8 cellular contexts compared by ENCODE assay signal in genomic region chr6:24743265-24743943, GRCh38. TPM values are rescaled to one million over a fixed set of nuclear protein-coding genes. Genes with fewer than 3 reads are reported as not detected.
DNase-seq lines count a peak whose midpoint lies in the region; ATAC-seq and TF ChIP-seq lines count a peak whose summit lies in the region.

No MANE protein-coding gene starts in this region.

- TF ChIP-seq CTCF in colonic mucosa (IDR thresholded peaks at IDR 0.05) (no peak), progenitor cell of endocrine pancreas (IDR thresholded peaks at IDR 0.05; ENCODE audit: unreplicated experiment) (no peak)

- H3K9me3 Mint-ChIP-seq in naive thymus-derived CD4-positive, alpha-beta T cell, result peaks cover 0 to 6% (median 0%) of the 10 kb centered on the region in 11 donors
- no peaks in the 10 kb centered on the region for H3K9me3 Mint-ChIP-seq in progenitor cell of endocrine pancreas (ENCODE audit: low read depth)

- H3K4me3 Mint-ChIP-seq in naive thymus-derived CD4-positive, alpha-beta T cell, result peak overlapping the region in 1 of 10 donors; percentile 2
- no peak overlapping the region for H3K4me3 Mint-ChIP-seq in progenitor cell of endocrine pancreas (ENCODE audit: low read depth)

- ATAC-seq in GM18858 (IDR thresholded peaks at IDR 0.05; ENCODE audit: unreplicated experiment), result peak; percentile 74
- peak; percentile 92 for ATAC-seq in HG02973 (IDR thresholded peaks at IDR 0.05; ENCODE audit: unreplicated experiment)
- peak; percentile 83 for ATAC-seq in naive thymus-derived CD4-positive, alpha-beta T cell

- no peak overlapping the region for H3K9ac ChIP-seq in colonic mucosa (ENCODE audit: low read depth in 2 of 2, low read length in 2 of 2)

- intact Hi-C loops in colonic mucosa (cut with DNase I), result no loop called here
- intact Hi-C loops in naive thymus-derived CD4-positive, alpha-beta T cell (cut with micrococcal nuclease), result loop anchor here in 1 of 2 donors (1.0 kb wide), 1 partner anchor 22 kb away; no protein-coding TSS in a partner anchor

- no peaks in the 10 kb centered on the region for H3K27me3 Mint-ChIP-seq in naive thymus-derived CD4-positive, alpha-beta T cell
- H3K27me3 Mint-ChIP-seq in progenitor cell of endocrine pancreas, result no peaks in the 10 kb centered on the region

- no peaks in the 10 kb centered on the region for H3K9me3 ChIP-seq in colonic mucosa
- H3K9me3 ChIP-seq in naive thymus-derived CD4-positive, alpha-beta T cell (ENCODE audit: control insufficient read depth in 2 of 3, low read length in 3 of 3), result no peaks in the 10 kb centered on the region

- H3K27ac ChIP-seq in ACC112 (ENCODE audit: low read depth, low read length), result peak overlapping the region; percentile 97
- H3K27ac ChIP-seq in colonic mucosa, result peak overlapping the region; percentile 57
- H3K27ac ChIP-seq in naive thymus-derived CD4-positive, alpha-beta T cell (ENCODE audit: low read depth, low read length), result no peak overlapping the region

- H2AFZ ChIP-seq in ACC112 (ENCODE audit: low read length, unreplicated experiment), result peak overlapping the region; percentile 75

- H3K79me2 ChIP-seq in ACC112 (ENCODE audit: control insufficient read depth, insufficient read depth, low read length, unreplicated experiment), result no peaks in the 10 kb centered on the region

- peaks cover 0 to 16% (median 0%) of the 10 kb centered on the region in 7 donors for H3K4me1 Mint-ChIP-seq in naive thymus-derived CD4-positive, alpha-beta T cell
- no peaks in the 10 kb centered on the region for H3K4me1 Mint-ChIP-seq in progenitor cell of endocrine pancreas (ENCODE audit: low read depth)

- CTCF ChIA-PET in naive thymus-derived CD4-positive, alpha-beta T cell (lab: Charles Lee), result no interaction called here

- peak overlapping the region in 1 of 9 donors; percentile 56 for H3K27ac Mint-ChIP-seq in naive thymus-derived CD4-positive, alpha-beta T cell
- H3K27ac Mint-ChIP-seq in progenitor cell of endocrine pancreas, result no peak overlapping the region

- H3K36me3 ChIP-seq in ACC112 (ENCODE audit: insufficient read depth, low read length), result no peaks in the 10 kb centered on the region
- H3K36me3 ChIP-seq in colonic mucosa, result no peaks in the 10 kb centered on the region
- H3K36me3 ChIP-seq in naive thymus-derived CD4-positive, alpha-beta T cell (ENCODE audit: control insufficient read depth in 2 of 3, insufficient read depth in 3 of 3, low read length in 3 of 3), result no peaks in the 10 kb centered on the region

- POLR2A ChIA-PET in naive thymus-derived CD4-positive, alpha-beta T cell (lab: Charles Lee), result no interaction called here

- H3K4me3 ChIP-seq in ACC112 (ENCODE audit: low read depth, low read length), result peak overlapping the region; percentile 66
- no peak overlapping the region for H3K4me3 ChIP-seq in colonic mucosa
- no peak overlapping the region for H3K4me3 ChIP-seq in naive thymus-derived CD4-positive, alpha-beta T cell (ENCODE audit: low read length)

- peaks cover 0 to 4% (median 0%) of the 10 kb centered on the region in 5 donors for H3K36me3 Mint-ChIP-seq in naive thymus-derived CD4-positive, alpha-beta T cell
- H3K36me3 Mint-ChIP-seq in progenitor cell of endocrine pancreas (ENCODE audit: insufficient read depth), result no peaks in the 10 kb centered on the region

- DNase-seq in OCI-M1 (lab: John Stamatoyannopoulos, UW) (peak; percentile 83), colonic mucosa (no peak), activated gamma-delta T cell treated with Interleukin-2 at 50 U/mL for 16 hours (no peak), progenitor cell of endocrine pancreas (ENCODE audit: low spot score, unreplicated experiment) (no peak)
- peak in 1 of 9 donors; percentile 25 for DNase-seq in naive thymus-derived CD4-positive, alpha-beta T cell

- H3K4me1 ChIP-seq in ACC112 (ENCODE audit: control insufficient read depth, insufficient read depth, low read length, unreplicated experiment), result peaks cover 31% of the 10 kb centered on the region
- no peaks in the 10 kb centered on the region for H3K4me1 ChIP-seq in colonic mucosa
- no peaks in the 10 kb centered on the region for H3K4me1 ChIP-seq in naive thymus-derived CD4-positive, alpha-beta T cell (ENCODE audit: control insufficient read depth in 2 of 2, insufficient read depth in 2 of 2, low read length in 2 of 2)

- H3K27me3 ChIP-seq in ACC112 (ENCODE audit: insufficient read depth, low read length), result no peaks in the 10 kb centered on the region
- no peaks in the 10 kb centered on the region for H3K27me3 ChIP-seq in colonic mucosa
- H3K27me3 ChIP-seq in naive thymus-derived CD4-positive, alpha-beta T cell (ENCODE audit: control insufficient read depth in 2 of 2, insufficient read depth in 2 of 2, low read length in 2 of 2), result no peaks in the 10 kb centered on the region

RNA-seq across cellular contexts. Expression of gene C6orf62, which starts 24.4 kb away (rescaled TPM):
- total RNA-seq in colonic mucosa (10 to 100 TPM; 70.5 to 85.3 TPM), progenitor cell of endocrine pancreas (88.6 and 90.0 TPM in 2 replicates)
- 100 to 1,000 TPM; 115 to 162 (median 135) TPM for total RNA-seq in naive thymus-derived CD4-positive, alpha-beta T cell
- polyA plus RNA-seq in naive thymus-derived CD4-positive, alpha-beta T cell, result 100 to 1,000 TPM; 102 to 130 TPM

RNA-seq across cellular contexts. Expression of gene GMNN, which starts 31.3 kb away (rescaled TPM):
- total RNA-seq in colonic mucosa (10 to 100 TPM; 83.8 to 95.8 TPM), progenitor cell of endocrine pancreas (65.4 and 69.2 TPM in 2 replicates)
- total RNA-seq in naive thymus-derived CD4-positive, alpha-beta T cell, result 10 to 100 TPM in 1 of 5 experiments, 1 to 10 TPM in 4; 5.1 to 54.6 (median 7.0) TPM
- 1 to 10 TPM; 4.2 to 5.0 TPM for polyA plus RNA-seq in naive thymus-derived CD4-positive, alpha-beta T cell

RNA-seq across cellular contexts. Expression of gene ARMH2, which starts 55.3 kb away (rescaled TPM):
- total RNA-seq in colonic mucosa (not detected), progenitor cell of endocrine pancreas (not detected in 2 replicates)
- total RNA-seq in naive thymus-derived CD4-positive, alpha-beta T cell, result 1 to 10 TPM; 1.3 to 9.4 (median 5.0) TPM
- under 1 TPM in 1 of 2 donors, not detected in 1; 0.70 TPM for polyA plus RNA-seq in naive thymus-derived CD4-positive, alpha-beta T cell
